In the genomic region with DNA sequence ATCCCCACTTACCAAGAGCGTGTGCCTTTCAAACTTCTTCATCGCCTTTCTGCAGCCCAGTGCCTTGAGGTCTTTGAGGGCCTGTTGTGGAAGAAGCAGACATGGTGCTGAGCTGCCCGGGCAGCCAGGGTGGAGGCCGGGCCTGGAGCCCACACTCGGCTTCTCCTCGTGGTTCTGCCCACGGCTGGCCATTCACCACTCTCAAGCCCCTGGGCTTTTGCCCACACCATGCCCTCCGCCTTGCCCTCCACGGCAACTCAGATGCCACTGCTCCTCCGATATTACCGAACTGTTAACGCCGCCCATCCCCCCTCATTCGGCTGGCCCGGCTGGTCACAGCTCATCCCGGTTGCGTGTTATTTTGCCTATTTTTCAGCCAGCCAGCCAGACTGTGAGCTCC, we compare ENCODE assay signal across 9 cellular contexts. TPM values are rescaled to one million over a fixed set of nuclear protein-coding genes. Genes with fewer than 3 reads are reported as not detected.
A peak's percentile ranks its signal among the peaks of the same experiment; 100 is the strongest.
DNase-seq lines count a peak whose midpoint lies in the region; FAIRE-seq and TF ChIP-seq lines count a peak whose summit lies in the region.
"Had no signal": no experiment of that assay in that cellular context is flagged by ENCODE, and none has a peak within 500 bp of the region (broad histone marks: within the 10 kb centered on the region; RNA-seq: fewer than 3 reads in every experiment).

No MANE protein-coding gene starts in this region.

- peaks cover 0 to 10% (median 0%) of the 10 kb centered on the region in 4 experiments; a peak in 2 of 8 replicates for H3K36me3 ChIP-seq in H1 (ENCODE audit: control insufficient read depth in 2 of 4, insufficient read depth in 4 of 4, low read length in 3 of 4)
- H3K36me3 ChIP-seq in sigmoid colon: peaks cover 0 to 28% (median 11%) of the 10 kb centered on the region in 4 donors
- no peaks in the 10 kb centered on the region for H3K36me3 ChIP-seq in colonic mucosa

- WGBS in H1 (ENCODE audit: extremely low coverage in 1 of 2, insufficient coverage in 1 of 2, insufficient read length in 1 of 2, insufficient replicate concordance in 2 of 2, low coverage in 1 of 2, low lambda C conversion rate in 2 of 2, missing lambda C conversion rate in 1 of 2), 2 experiments: 90% methylated on average over 17 of the region's 17 CpGs; no CpG with 5 or more reads in 1 of the 2 experiments
- WGBS in sigmoid colon, 2 donors: 83 to 88% methylated on average over 17 of the region's 17 CpGs

- H2AK5ac ChIP-seq in H1 (ENCODE audit: low read depth, low read length): no peak overlapping the region

- H4K20me1 ChIP-seq in H1 (replicated peaks in 1 of 2; ENCODE audit: control insufficient read depth in 1 of 2, insufficient read depth in 2 of 2, low read length in 2 of 2): peaks cover 0 to 5% of the 10 kb centered on the region in 2 experiments

- no peak overlapping the region; the same call in 1 of the 2 replicates for H3K18ac ChIP-seq in H1 (ENCODE audit: extremely low read depth, low read length)

- H3K27me3 Mint-ChIP-seq in IgD-negative memory B cell: peaks cover 2% of the 10 kb centered on the region

- peaks cover 4 to 16% (median 5%) of the 10 kb centered on the region in 3 donors for H3K4me1 Mint-ChIP-seq in IgD-negative memory B cell

- H3K9me3 Mint-ChIP-seq in IgD-negative memory B cell: no peaks in the 10 kb centered on the region

- H3K9me3 ChIP-seq in H1 (ENCODE audit: insufficient read depth in 2 of 2, low read depth in 1 of 2, low read length in 1 of 2): peaks cover 0 to 10% of the 10 kb centered on the region in 2 experiments; a peak in 3 of 4 replicates
- H3K9me3 ChIP-seq in sigmoid colon: no peaks in the 10 kb centered on the region
- no peaks in the 10 kb centered on the region for H3K9me3 ChIP-seq in colonic mucosa

- intact Hi-C loops in sigmoid colon (cut with DNase I): no loop called here
- intact Hi-C loops in colonic mucosa (cut with DNase I): no loop called here

- peak overlapping the region in 1 of 3 donors; percentile 69 for H3K27ac Mint-ChIP-seq in IgD-negative memory B cell

- peaks cover 0 to 10% (median 8%) of the 10 kb centered on the region in 4 experiments; a peak in 5 of 7 replicates for H3K4me1 ChIP-seq in H1 (replicated peaks in 1 of 4; ENCODE audit: control insufficient read depth in 3 of 4, insufficient read depth in 4 of 4, low read length in 3 of 4)
- peaks cover 0 to 15% (median 13%) of the 10 kb centered on the region in 4 donors for H3K4me1 ChIP-seq in sigmoid colon
- peaks cover 4% of the 10 kb centered on the region for H3K4me1 ChIP-seq in colonic mucosa

- H3K79me2 ChIP-seq in H1 (ENCODE audit: control insufficient read depth in 1 of 2, insufficient read depth in 2 of 2, low read length in 2 of 2): no peaks in the 10 kb centered on the region

- TF ChIP-seq POLR2A in H1 (IDR thresholded peaks at IDR 0.05; ENCODE audit: control extremely low read depth in 1 of 2, low read depth in 2 of 2, low read length in 2 of 2): no peak
- no peak for TF ChIP-seq POLR2A in sigmoid colon (IDR thresholded peaks at IDR 0.05)

- peak overlapping the region; percentile 29; the same call in 1 of the 2 replicates for H2BK15ac ChIP-seq in H1 (ENCODE audit: low read length)

- H3K4me2 ChIP-seq in H1 (ENCODE audit: insufficient read depth in 1 of 2, low read depth in 2 of 2, low read length in 2 of 2): peak overlapping the region in 1 of 2 experiments; percentile 65; a peak in 3 of 4 replicates

- H3K4ac ChIP-seq in H1 (replicated peaks; ENCODE audit: insufficient read length, low read depth, low read length): no peak overlapping the region

- H2BK12ac ChIP-seq in H1 (ENCODE audit: low read depth, low read length): no peak overlapping the region

- peak overlapping the region in 1 of 4 experiments; percentile 44; a peak in 3 of 8 replicates for H3K4me3 ChIP-seq in H1 (ENCODE audit: extremely low read depth in 1 of 4, insufficient read depth in 2 of 4, low read depth in 3 of 4, low read length in 4 of 4)
- no peak overlapping the region for H3K4me3 ChIP-seq in sigmoid colon
- H3K4me3 ChIP-seq in colonic mucosa: no peak overlapping the region

- H4K5ac ChIP-seq in H1 (ENCODE audit: insufficient read length, low read depth, low read length): no peak overlapping the region

- no peak overlapping the region for H2AFZ ChIP-seq in H1 (ENCODE audit: low read length)

- no peak overlapping the region for H3K23ac ChIP-seq in H1 (ENCODE audit: insufficient read length)

- no peaks in the 10 kb centered on the region for H3K79me1 ChIP-seq in H1 (ENCODE audit: low read depth, low read length)

- H3K9ac ChIP-seq in H1 (replicated peaks in 1 of 4; ENCODE audit: extremely low read depth in 1 of 4, low read depth in 3 of 4, low read length in 3 of 4) (no peak overlapping the region), colonic mucosa (ENCODE audit: low read depth in 2 of 2, low read length in 2 of 2) (no peak overlapping the region)

- POLR2A ChIA-PET in H1 (lab: Charles Lee; ENCODE audit: partially characterized antibody): interaction anchor here (0.8 to 9.5 kb wide), 13 partner anchors 10 to 65 kb away, joined by 3 to 82 read pairs (median 4); partner anchors contain the start of genes AKT1S1, ATF5, NUP62 and TBC1D17

- H3K4me3 Mint-ChIP-seq in IgD-negative memory B cell: peak overlapping the region in 3 of 4 donors; percentile 9 to 65 (median 50)

- TF ChIP-seq CTCF in H1 (IDR thresholded peaks at IDR 0.05; ENCODE audit: control extremely low read depth in 1 of 3, insufficient read depth in 1 of 3, low read depth in 1 of 3, low read length in 3 of 3) (no peak), sigmoid colon (IDR thresholded peaks at IDR 0.05) (no peak), colonic mucosa (IDR thresholded peaks at IDR 0.05) (no peak)

- H3K36me3 Mint-ChIP-seq in IgD-negative memory B cell: no peaks in the 10 kb centered on the region

- H2BK20ac ChIP-seq in H1 (ENCODE audit: low read length): no peak overlapping the region

- peaks cover 0 to 11% (median 6%) of the 10 kb centered on the region in 4 experiments; a peak in 4 of 7 replicates for H3K27me3 ChIP-seq in H1 (replicated peaks in 1 of 4; ENCODE audit: control insufficient read depth in 3 of 4, extremely low read depth in 1 of 4, insufficient read depth in 3 of 4, low read length in 3 of 4)
- peaks cover 6 to 39% (median 32%) of the 10 kb centered on the region in 3 donors for H3K27me3 ChIP-seq in sigmoid colon
- H3K27me3 ChIP-seq in colonic mucosa: no peaks in the 10 kb centered on the region

- no peak overlapping the region for H3K56ac ChIP-seq in H1 (replicated peaks; ENCODE audit: insufficient read length, low read depth, low read length)

- FAIRE-seq in H1 (lab: Jason Lieb, UNC): no peak

- H2BK120ac ChIP-seq in H1 (replicated peaks; ENCODE audit: low read depth, low read length): no peak overlapping the region

- peaks cover 2% of the 10 kb centered on the region; the same call in 1 of the 2 replicates for H3K23me2 ChIP-seq in H1 (ENCODE audit: low read depth, low read length)

- H3K27ac ChIP-seq in H1 (ENCODE audit: low read depth, low read length) (no peak overlapping the region), sigmoid colon (no peak overlapping the region), colonic mucosa (no peak overlapping the region)
- H3K27ac ChIP-seq: HL-60 had no signal

- CTCF ChIA-PET in H1 (lab: Charles Lee; ENCODE audit: partially characterized antibody): interaction anchor here (0.8 to 2.2 kb wide), 5 partner anchors 10 to 245 kb away, joined by 3 to 7 read pairs (median 3); no protein-coding TSS in a partner anchor

- TF ChIP-seq EP300 in H1 (IDR thresholded peaks at IDR 0.05; ENCODE audit: borderline replicate concordance in 1 of 2, low read depth in 2 of 2, low read length in 2 of 2) (no peak), sigmoid colon (IDR thresholded peaks at IDR 0.05) (no peak)

- H4K91ac ChIP-seq in H1 (replicated peaks; ENCODE audit: insufficient read length, low read length): no peak overlapping the region

- TF ChIP-seq RAD21 in H1 (IDR thresholded peaks at IDR 0.05 in 1 of 2, conservative IDR thresholded peaks at IDR 0.05 in 1 of 2; ENCODE audit: low read depth in 2 of 2, low read length in 2 of 2): no peak

- peak overlapping the region; percentile 60; the same call in 1 of the 2 replicates for H4K8ac ChIP-seq in H1 (ENCODE audit: extremely low read depth, insufficient read depth, low read length)

- DNase-seq in H1 (ENCODE audit: low read depth in 1 of 2, low spot score in 2 of 2): no peak
- DNase-seq in sigmoid colon: no peak
- DNase-seq in colonic mucosa: no peak
- DNase-seq: COR-L47; dermis blood vessel endothelial cell; NCI-H2171 treated with DMSO at 0.1 percent for 48 hours; stimulated activated CD4-positive, alpha-beta T cell treated with anti-CD3 and anti-CD28 coated beads, Interleukin-4, amount 100 ng/mL, for 1 hour had no signal

- H2BK5ac ChIP-seq in H1 (ENCODE audit: low read depth, low read length): no peak overlapping the region

- no peak overlapping the region for H3K14ac ChIP-seq in H1 (ENCODE audit: insufficient read length)

RNA-seq across cellular contexts. Expression of gene IL4I1, which starts 5.3 kb away (rescaled TPM):
- polyA plus RNA-seq in IgD-negative memory B cell: 0.39 TPM
- total RNA-seq in H1 (2021; fragmentation: NEBNext Ultra II Directional; extraction: Animal tissue kit (Norgen Biotek cat#: 25700)): 0.67 and 0.76 TPM in 2 replicates
- 0.30 and 0.41 TPM in 2 replicates for polyA plus RNA-seq in H1 (2011; rRNA removed)
- 0.37 TPM for polyA plus RNA-seq in H1 (2011; cell fraction: cytosol; rRNA removed)
- 0.74 TPM for polyA plus RNA-seq in H1 (2011; cell fraction: nucleus; rRNA removed)
- polyA plus RNA-seq in H1 (2012, experiment 1 of 2): 0.21 to 0.86 TPM (median 0.43 TPM) in 3 of 4 replicates, not detected in the other
- polyA plus RNA-seq in H1 (2012, experiment 2 of 2): not detected
- 0.36 TPM for polyA plus RNA-seq in H1 (2013, experiment 1 of 2)
- 0.52 TPM for polyA plus RNA-seq in H1 (2013, experiment 2 of 2)
- polyA minus RNA-seq in H1 (2011; rRNA and poly(A)+ RNA removed): 0.15 and 0.54 TPM in 2 replicates
- polyA minus RNA-seq in H1 (2011; cell fraction: cytosol; rRNA and poly(A)+ RNA removed): 0.95 TPM
- 1.4 TPM for polyA minus RNA-seq in H1 (2011; cell fraction: nucleus; rRNA and poly(A)+ RNA removed)
- total RNA-seq in sigmoid colon: under 1 TPM; 0.28 to 0.66 (median 0.38) TPM
- polyA plus RNA-seq in sigmoid colon: 1 to 10 TPM; 1.8 to 6.8 (median 3.5) TPM
- 1 to 10 TPM; 1.0 to 2.4 TPM for total RNA-seq in colonic mucosa

RNA-seq across cellular contexts. Expression of gene TBC1D17, which starts 13.9 kb away (rescaled TPM):
- polyA plus RNA-seq in IgD-negative memory B cell (19.1 TPM), H1 (2011; rRNA removed) (30.3 and 53.7 TPM in 2 replicates), sigmoid colon (10 to 100 TPM; 13.4 to 29.5 (median 22.8) TPM)
- total RNA-seq in H1 (2021; fragmentation: NEBNext Ultra II Directional; extraction: Animal tissue kit (Norgen Biotek cat#: 25700)): 44.9 and 47.6 TPM in 2 replicates
- 23.2 TPM for polyA plus RNA-seq in H1 (2011; cell fraction: cytosol; rRNA removed)
- 73.8 TPM for polyA plus RNA-seq in H1 (2011; cell fraction: nucleus; rRNA removed)
- polyA plus RNA-seq in H1 (2012, experiment 1 of 2): 41.7 to 47.2 TPM (median 43.5 TPM) in 4 replicates
- 52.8 TPM for polyA plus RNA-seq in H1 (2012, experiment 2 of 2)
- polyA plus RNA-seq in H1 (2013, experiment 1 of 2): 34.8 TPM
- polyA plus RNA-seq in H1 (2013, experiment 2 of 2): 35.2 TPM
- polyA minus RNA-seq in H1 (2011; rRNA and poly(A)+ RNA removed): 24.6 and 29.7 TPM in 2 replicates
- 27.0 TPM for polyA minus RNA-seq in H1 (2011; cell fraction: cytosol; rRNA and poly(A)+ RNA removed)
- 27.3 TPM for polyA minus RNA-seq in H1 (2011; cell fraction: nucleus; rRNA and poly(A)+ RNA removed)
- total RNA-seq in sigmoid colon (10 to 100 TPM; 25.0 to 41.0 (median 26.6) TPM), colonic mucosa (10 to 100 TPM; 29.4 to 33.7 TPM)

RNA-seq across cellular contexts. Expression of gene AKT1S1, which starts 14.2 kb away (rescaled TPM):
- polyA plus RNA-seq in IgD-negative memory B cell: 5.0 TPM
- 45.9 and 46.7 TPM in 2 replicates for total RNA-seq in H1 (2021; fragmentation: NEBNext Ultra II Directional; extraction: Animal tissue kit (Norgen Biotek cat#: 25700))
- 40.7 and 73.3 TPM in 2 replicates for polyA plus RNA-seq in H1 (2011; rRNA removed)
- 38.3 TPM for polyA plus RNA-seq in H1 (2011; cell fraction: cytosol; rRNA removed)
- polyA plus RNA-seq in H1 (2011; cell fraction: nucleus; rRNA removed): 48.5 TPM
- polyA plus RNA-seq in H1 (2012, experiment 1 of 2): 33.7 to 44.3 TPM (median 42.7 TPM) in 4 replicates
- polyA plus RNA-seq in H1 (2012, experiment 2 of 2): 47.7 TPM
- polyA plus RNA-seq in H1 (2013, experiment 1 of 2): 52.8 TPM
- polyA plus RNA-seq in H1 (2013, experiment 2 of 2): 54.7 TPM
- polyA minus RNA-seq in H1 (2011; rRNA and poly(A)+ RNA removed): 10.9 and 14.9 TPM in 2 replicates
- polyA minus RNA-seq in H1 (2011; cell fraction: cytosol; rRNA and poly(A)+ RNA removed): 26.5 TPM
- polyA minus RNA-seq in H1 (2011; cell fraction: nucleus; rRNA and poly(A)+ RNA removed): 26.0 TPM
- total RNA-seq in sigmoid colon: 10 to 100 TPM; 13.6 to 16.1 (median 14.6) TPM
- 10 to 100 TPM; 30.3 to 55.9 (median 33.6) TPM for polyA plus RNA-seq in sigmoid colon
- total RNA-seq in colonic mucosa: 10 to 100 TPM; 32.7 to 74.9 TPM

RNA-seq across cellular contexts. Expression of gene PNKP, which starts 24.0 kb away (rescaled TPM):
- 56.3 TPM for polyA plus RNA-seq in IgD-negative memory B cell
- 105 TPM in 2 replicates for total RNA-seq in H1 (2021; fragmentation: NEBNext Ultra II Directional; extraction: Animal tissue kit (Norgen Biotek cat#: 25700))
- 45.8 and 66.5 TPM in 2 replicates for polyA plus RNA-seq in H1 (2011; rRNA removed)
- polyA plus RNA-seq in H1 (2011; cell fraction: cytosol; rRNA removed): 56.6 TPM
- 225 TPM for polyA plus RNA-seq in H1 (2011; cell fraction: nucleus; rRNA removed)
- 84.3 to 106 TPM (median 94.0 TPM) in 4 replicates for polyA plus RNA-seq in H1 (2012, experiment 1 of 2)
- 90.6 TPM for polyA plus RNA-seq in H1 (2012, experiment 2 of 2)
- polyA plus RNA-seq in H1 (2013, experiment 1 of 2): 71.9 TPM
- 66.3 TPM for polyA plus RNA-seq in H1 (2013, experiment 2 of 2)
- 21.4 and 26.5 TPM in 2 replicates for polyA minus RNA-seq in H1 (2011; rRNA and poly(A)+ RNA removed)
- polyA minus RNA-seq in H1 (2011; cell fraction: cytosol; rRNA and poly(A)+ RNA removed): 42.9 TPM
- polyA minus RNA-seq in H1 (2011; cell fraction: nucleus; rRNA and poly(A)+ RNA removed): 80.3 TPM
- total RNA-seq in sigmoid colon: 10 to 100 TPM; 28.2 to 44.0 (median 33.9) TPM
- polyA plus RNA-seq in sigmoid colon: 10 to 100 TPM; 27.0 to 88.8 (median 34.0) TPM
- 100 to 1,000 TPM in 1 of 2 donors, 10 to 100 TPM in 1; 53.7 to 137 TPM for total RNA-seq in colonic mucosa

RNA-seq across cellular contexts. Expression of gene ATF5, which starts 37.6 kb away (rescaled TPM):
- polyA plus RNA-seq in IgD-negative memory B cell (3.4 TPM), H1 (2011; rRNA removed) (6.2 and 25.0 TPM in 2 replicates), sigmoid colon (10 to 100 TPM; 18.0 to 42.3 (median 33.1) TPM)
- total RNA-seq in H1 (2021; fragmentation: NEBNext Ultra II Directional; extraction: Animal tissue kit (Norgen Biotek cat#: 25700)): 13.1 TPM in 2 replicates
- polyA plus RNA-seq in H1 (2011; cell fraction: cytosol; rRNA removed): 14.2 TPM
- 11.7 TPM for polyA plus RNA-seq in H1 (2011; cell fraction: nucleus; rRNA removed)
- polyA plus RNA-seq in H1 (2012, experiment 1 of 2): 8.1 to 13.9 TPM (median 12.5 TPM) in 4 replicates
- 11.9 TPM for polyA plus RNA-seq in H1 (2012, experiment 2 of 2)
- 10.9 TPM for polyA plus RNA-seq in H1 (2013, experiment 1 of 2)
- 10.2 TPM for polyA plus RNA-seq in H1 (2013, experiment 2 of 2)
- polyA minus RNA-seq in H1 (2011; rRNA and poly(A)+ RNA removed): 0.83 and 1.7 TPM in 2 replicates
- polyA minus RNA-seq in H1 (2011; cell fraction: cytosol; rRNA and poly(A)+ RNA removed): 4.8 TPM
- 3.0 TPM for polyA minus RNA-seq in H1 (2011; cell fraction: nucleus; rRNA and poly(A)+ RNA removed)
- total RNA-seq in sigmoid colon (1 to 10 TPM; 5.3 to 7.1 (median 5.9) TPM), colonic mucosa (10 to 100 TPM; 16.7 to 24.7 TPM)
